Comparison of ENCODE assay signal across 25 cellular contexts in genomic region chr12:101686176-101686575, GRCh38. TPM values are rescaled to one million over a fixed set of nuclear protein-coding genes. Genes with fewer than 3 reads are reported as not detected.
"Had no signal": no experiment of that assay in that cellular context is flagged by ENCODE, and none has a peak within 500 bp of the region (broad histone marks: within the 10 kb centered on the region; RNA-seq: fewer than 3 reads in every experiment).

No MANE protein-coding gene starts in this region.

- H3K9me3 Mint-ChIP-seq: naive B cell, nephron had no signal

- H3K9me3 ChIP-seq: gastroesophageal sphincter, lower lobe of right lung, psoas muscle, sigmoid colon, stomach, thoracic aorta, transverse colon had no signal

- H3K27ac Mint-ChIP-seq: nephron had no signal

- ATAC-seq: esophagus mucosa, gastroesophageal sphincter, lower lobe of right lung had no signal

- H3K4me3 ChIP-seq: dorsolateral prefrontal cortex, gastroesophageal sphincter, hepatocyte, lower lobe of right lung, psoas muscle, sigmoid colon, skin epidermis, stomach, thoracic aorta, transverse colon had no signal

- H3K27me3 Mint-ChIP-seq: naive B cell had no signal

- H3K36me3 Mint-ChIP-seq: naive B cell had no signal

- DNase-seq: central memory CD4-positive, alpha-beta T cell; cortex of kidney; dorsolateral prefrontal cortex; effector memory CD4-positive, alpha-beta T cell; glutamatergic neuron; kidney; lower lobe of right lung; mesenchymal stem cell; naive B cell; psoas muscle; retina; sigmoid colon; stimulated activated CD4-positive, alpha-beta T cell treated with anti-CD3 and anti-CD28 coated beads, Interleukin-2, amount 100 ng/mL, for 24 hours; stimulated activated CD4-positive, alpha-beta T cell treated with anti-CD3 and anti-CD28 coated beads, Interleukin-4, amount 100 ng/mL, for 4 hours; stimulated activated naive CD4-positive, alpha-beta T cell; stomach; transverse colon had no signal

- H3K27ac ChIP-seq: gastroesophageal sphincter, hepatocyte, lower lobe of right lung, parathyroid adenoma, psoas muscle, sigmoid colon, skin epidermis, stomach, thoracic aorta, transverse colon had no signal

- H3K4me3 Mint-ChIP-seq: naive B cell, nephron had no signal

- H3K4me1 Mint-ChIP-seq: nephron had no signal

- FAIRE-seq: kidney had no signal

- H3K36me3 ChIP-seq: gastroesophageal sphincter, lower lobe of right lung, sigmoid colon, stomach, thoracic aorta, transverse colon had no signal

- H3K27me3 ChIP-seq: dorsolateral prefrontal cortex, gastroesophageal sphincter, hepatocyte, sigmoid colon, stomach, transverse colon had no signal

- H3K4me1 ChIP-seq: gastroesophageal sphincter, lower lobe of right lung, parathyroid adenoma, psoas muscle, sigmoid colon, stomach had no signal

RNA-seq across cellular contexts. Expression of gene SYCP3, which starts 53.1 kb away (rescaled TPM):
- total RNA-seq: thoracic aorta, ureter had no signal
